In the genomic region with DNA sequence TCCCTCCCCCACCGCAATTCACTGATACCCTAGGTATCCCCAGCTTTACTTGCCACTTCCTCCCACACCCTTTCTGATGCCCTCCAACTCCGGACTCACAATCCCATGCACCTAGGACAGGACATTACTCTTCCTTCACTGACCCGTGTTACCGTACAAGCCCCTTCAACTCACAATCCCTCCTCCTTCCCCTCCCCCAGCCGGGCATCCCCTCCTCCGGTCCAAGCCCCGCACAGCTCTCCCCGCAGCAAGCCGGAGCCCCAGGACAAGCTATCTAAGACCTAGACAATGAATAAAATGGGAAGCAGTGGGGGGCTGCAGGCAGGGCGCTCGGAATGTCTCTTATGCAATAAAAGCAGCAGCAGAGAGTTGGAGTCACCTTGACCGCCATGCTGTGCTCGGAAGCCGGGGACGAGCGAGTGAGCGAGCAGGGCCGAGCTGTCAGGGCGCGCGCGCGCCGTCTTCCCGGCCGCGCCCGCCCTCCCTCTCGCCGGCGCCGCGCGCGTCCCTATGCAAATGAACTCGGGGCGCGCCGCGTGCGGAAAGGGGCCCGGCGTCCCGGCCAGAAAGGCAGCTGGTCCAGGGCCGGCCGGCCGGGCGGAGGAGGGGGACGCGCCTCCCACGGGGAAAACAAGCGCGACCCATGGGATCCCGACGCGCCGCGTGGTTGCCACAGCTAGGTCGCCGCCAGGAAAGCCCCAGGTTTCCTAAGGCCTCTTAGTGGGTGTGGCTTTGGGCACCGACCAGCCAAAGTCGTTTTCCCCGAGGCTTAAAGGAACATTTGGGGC, we compare ENCODE assay signal across 8 cellular contexts. TPM values are rescaled to one million over a fixed set of nuclear protein-coding genes. Genes with fewer than 3 reads are reported as not detected.
DNase-seq lines count a peak whose midpoint lies in the region; ATAC-seq and TF ChIP-seq lines count a peak whose summit lies in the region.

A gene with protein sequence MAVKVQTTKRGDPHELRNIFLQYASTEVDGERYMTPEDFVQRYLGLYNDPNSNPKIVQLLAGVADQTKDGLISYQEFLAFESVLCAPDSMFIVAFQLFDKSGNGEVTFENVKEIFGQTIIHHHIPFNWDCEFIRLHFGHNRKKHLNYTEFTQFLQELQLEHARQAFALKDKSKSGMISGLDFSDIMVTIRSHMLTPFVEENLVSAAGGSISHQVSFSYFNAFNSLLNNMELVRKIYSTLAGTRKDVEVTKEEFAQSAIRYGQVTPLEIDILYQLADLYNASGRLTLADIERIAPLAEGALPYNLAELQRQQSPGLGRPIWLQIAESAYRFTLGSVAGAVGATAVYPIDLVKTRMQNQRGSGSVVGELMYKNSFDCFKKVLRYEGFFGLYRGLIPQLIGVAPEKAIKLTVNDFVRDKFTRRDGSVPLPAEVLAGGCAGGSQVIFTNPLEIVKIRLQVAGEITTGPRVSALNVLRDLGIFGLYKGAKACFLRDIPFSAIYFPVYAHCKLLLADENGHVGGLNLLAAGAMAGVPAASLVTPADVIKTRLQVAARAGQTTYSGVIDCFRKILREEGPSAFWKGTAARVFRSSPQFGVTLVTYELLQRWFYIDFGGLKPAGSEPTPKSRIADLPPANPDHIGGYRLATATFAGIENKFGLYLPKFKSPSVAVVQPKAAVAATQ (minus strand): TSS at position 421 of the 788 bp plus-strand sequence. CDS start 30 bp downstream, at position 391.

- no peaks in the 10 kb centered on the region for H4K20me1 ChIP-seq in BLaER1 treated with 17β-estradiol and CSF1 and Interleukin-3, amounts not matched to agents 10 nM and 100 nM

- peaks cover 0 to 10% (median 8%) of the 10 kb centered on the region in 11 experiments; a peak in 18 of 22 replicates for H3K9me3 ChIP-seq in BLaER1 treated with 17β-estradiol and CSF1 and Interleukin-3, amounts not matched to agents 10 nM and 100 nM (replicated peaks in 1 of 11)
- H3K9me3 ChIP-seq in duodenal mucosa (ENCODE audit: control insufficient read depth in 1 of 2, low read length in 2 of 2) (peaks cover 0 to 2% of the 10 kb centered on the region in 2 donors), right lobe of liver (no peaks in the 10 kb centered on the region)

- ATAC-seq in GM19324 (IDR thresholded peaks at IDR 0.05; ENCODE audit: low FRiP score, unreplicated experiment) (peak; percentile 92), HG03460 (IDR thresholded peaks at IDR 0.05; ENCODE audit: unreplicated experiment) (peak; percentile 93), right lobe of liver (peak; percentile 91 to 97 (median 94))

- peak within 1 kb of the TSS; percentile 77 to 91 (median 86) for H3K27ac ChIP-seq in BLaER1 treated with 17β-estradiol and CSF1 and Interleukin-3, amounts not matched to agents 10 nM and 100 nM
- H3K27ac ChIP-seq in duodenal mucosa (ENCODE audit: low read depth, low read length) (peak within 1 kb of the TSS; percentile 27), right lobe of liver (peak within 1 kb of the TSS in 1 of 3 donors; percentile 45)

- peak; percentile 35 for TF ChIP-seq POLR2A in right lobe of liver (IDR thresholded peaks at IDR 0.05)

- TF ChIP-seq CTCF in right lobe of liver (IDR thresholded peaks at IDR 0.05) = no peak

- H3K27ac Mint-ChIP-seq in activated CD4-positive, alpha-beta memory T cell treated with anti-CD3 and anti-CD28 coated beads for 36 hours = peak within 1 kb of the TSS; percentile 91

- CTCF ChIA-PET in activated CD4-positive, alpha-beta memory T cell treated with anti-CD3 and anti-CD28 coated beads for 36 hours (lab: Charles Lee) = interaction anchor here (0.9 to 2.8 kb wide), 3 partner anchors 17 to 209 kb away, joined by 3 to 8 read pairs (median 3); a partner anchor contains a TSS

- H3K4me1 Mint-ChIP-seq in activated CD4-positive, alpha-beta memory T cell treated with anti-CD3 and anti-CD28 coated beads for 36 hours (ENCODE audit: low read depth) = peaks cover 26% of the 10 kb centered on the region

- H3K4me3 ChIP-seq in BLaER1 treated with 17β-estradiol and CSF1 and Interleukin-3, amounts not matched to agents 10 nM and 100 nM = peak within 1 kb of the TSS; percentile 74 to 87 (median 80)
- H3K4me3 ChIP-seq in duodenal mucosa (ENCODE audit: low read depth in 1 of 2, low read length in 2 of 2) (peak within 1 kb of the TSS; percentile 76 to 100), right lobe of liver (peak within 1 kb of the TSS; percentile 52 to 60 (median 57))

- peak within 1 kb of the TSS; percentile 96 for H3K4me3 Mint-ChIP-seq in activated CD4-positive, alpha-beta memory T cell treated with anti-CD3 and anti-CD28 coated beads for 36 hours

- no peaks in the 10 kb centered on the region for H3K27me3 ChIP-seq in BLaER1 treated with 17β-estradiol and CSF1 and Interleukin-3, amounts not matched to agents 10 nM and 100 nM
- H3K27me3 ChIP-seq in duodenal mucosa (ENCODE audit: control insufficient read depth in 1 of 2, insufficient read depth in 2 of 2, low read length in 2 of 2) (no peaks in the 10 kb centered on the region), right lobe of liver (peaks cover 0 to 6% of the 10 kb centered on the region in 2 donors)

- peaks cover 0 to 13% (median 7%) of the 10 kb centered on the region in 11 experiments; a peak in 8 of 22 replicates for H3K36me3 ChIP-seq in BLaER1 treated with 17β-estradiol and CSF1 and Interleukin-3, amounts not matched to agents 10 nM and 100 nM
- H3K36me3 ChIP-seq in duodenal mucosa (ENCODE audit: control insufficient read depth in 1 of 2, insufficient read depth in 2 of 2, low read length in 2 of 2) (no peaks in the 10 kb centered on the region), right lobe of liver (no peaks in the 10 kb centered on the region)

- H3K27me3 Mint-ChIP-seq in activated CD4-positive, alpha-beta memory T cell treated with anti-CD3 and anti-CD28 coated beads for 36 hours = peaks cover 3% of the 10 kb centered on the region

- 0% methylated on average over 18 of the region's 63 CpGs for WGBS in right lobe of liver (ENCODE audit: insufficient coverage, low coverage, low lambda C conversion rate, missing lambda C conversion rate)

- DNase-seq in NCI-H748 (lab: John Stamatoyannopoulos, UW; ENCODE audit: unreplicated experiment) = peak; percentile 91
- DNase-seq in activated CD4-positive, alpha-beta memory T cell treated with anti-CD3 and anti-CD28 coated beads for 36 hours = peak; percentile 83
- peak; percentile 73 to 79 (median 77) for DNase-seq in right lobe of liver
- DNase-seq in stimulated activated CD4-positive, alpha-beta T cell treated with anti-CD3 and anti-CD28 coated beads, Interleukin-4, amount 100 ng/mL, for 24 hours = peak; percentile 72

- peaks cover 8 to 20% (median 16%) of the 10 kb centered on the region in 10 experiments for H3K4me1 ChIP-seq in BLaER1 treated with 17β-estradiol and CSF1 and Interleukin-3, amounts not matched to agents 10 nM and 100 nM
- peaks cover 16 to 17% of the 10 kb centered on the region in 2 donors for H3K4me1 ChIP-seq in duodenal mucosa (ENCODE audit: control insufficient read depth in 1 of 2, insufficient read depth in 2 of 2, low read length in 2 of 2)
- H3K4me1 ChIP-seq in right lobe of liver = peaks cover 0 to 8% (median 0%) of the 10 kb centered on the region in 4 donors

- POLR2A ChIA-PET in activated CD4-positive, alpha-beta memory T cell treated with anti-CD3 and anti-CD28 coated beads for 36 hours (lab: Charles Lee) = interaction anchor here (0.8 to 2.7 kb wide), 6 partner anchors 11 to 965 kb away, joined by 3 to 18 read pairs (median 4); a partner anchor contains a TSS

- H3K36me3 Mint-ChIP-seq in activated CD4-positive, alpha-beta memory T cell treated with anti-CD3 and anti-CD28 coated beads for 36 hours = peaks cover 14% of the 10 kb centered on the region

- intact Hi-C loops in activated CD4-positive, alpha-beta memory T cell treated with anti-CD3 and anti-CD28 coated beads for 36 hours (cut with micrococcal nuclease) = loop anchor here (1.0 kb wide), 1 partner anchor 28 kb away; a partner anchor contains a TSS
- intact Hi-C loops in right lobe of liver (cut with DNase I) = no loop called here

- H3K9me3 Mint-ChIP-seq in activated CD4-positive, alpha-beta memory T cell treated with anti-CD3 and anti-CD28 coated beads for 36 hours = no peaks in the 10 kb centered on the region

- H3K4me2 ChIP-seq in BLaER1 treated with 17β-estradiol and CSF1 and Interleukin-3, amounts not matched to agents 10 nM and 100 nM = peak within 1 kb of the TSS; percentile 79 to 91 (median 86)

- peak within 1 kb of the TSS; percentile 81 to 91 (median 87) for H3K9ac ChIP-seq in BLaER1 treated with 17β-estradiol and CSF1 and Interleukin-3, amounts not matched to agents 10 nM and 100 nM
- peak within 1 kb of the TSS; percentile 48 to 80 for H3K9ac ChIP-seq in duodenal mucosa (ENCODE audit: low read depth in 1 of 2, low read length in 2 of 2)

RNA-seq across cellular contexts. Expression of the gene that starts here (rescaled TPM):
- 10 to 100 TPM; 15.1 to 17.0 TPM for total RNA-seq in activated CD4-positive, alpha-beta memory T cell treated with anti-CD3 and anti-CD28 coated beads for 36 hours
- 1 to 10 TPM in 4 of 6 experiments, under 1 TPM in 2; 0.74 to 1.6 (median 1.1) TPM for total RNA-seq in right lobe of liver

Comparison
In these comparisons a context has a peak if more than half of its experiments do, and no peak if none do; other contexts are left out.
1. RNA of the gene that starts here (total RNA-seq): 15.1 to 17.0 TPM in activated CD4-positive, alpha-beta memory T cell treated with anti-CD3 and anti-CD28 coated beads for 36 hours; 0.74 to 1.6 TPM in right lobe of liver; every median in the first group is over 4 times any median in the second.
2. Peak in every context shown above with its lines, with median percentiles within 50 percentile points of each other: H3K4me3 ChIP-seq, ATAC-seq and DNase-seq.